In the genomic region with DNA sequence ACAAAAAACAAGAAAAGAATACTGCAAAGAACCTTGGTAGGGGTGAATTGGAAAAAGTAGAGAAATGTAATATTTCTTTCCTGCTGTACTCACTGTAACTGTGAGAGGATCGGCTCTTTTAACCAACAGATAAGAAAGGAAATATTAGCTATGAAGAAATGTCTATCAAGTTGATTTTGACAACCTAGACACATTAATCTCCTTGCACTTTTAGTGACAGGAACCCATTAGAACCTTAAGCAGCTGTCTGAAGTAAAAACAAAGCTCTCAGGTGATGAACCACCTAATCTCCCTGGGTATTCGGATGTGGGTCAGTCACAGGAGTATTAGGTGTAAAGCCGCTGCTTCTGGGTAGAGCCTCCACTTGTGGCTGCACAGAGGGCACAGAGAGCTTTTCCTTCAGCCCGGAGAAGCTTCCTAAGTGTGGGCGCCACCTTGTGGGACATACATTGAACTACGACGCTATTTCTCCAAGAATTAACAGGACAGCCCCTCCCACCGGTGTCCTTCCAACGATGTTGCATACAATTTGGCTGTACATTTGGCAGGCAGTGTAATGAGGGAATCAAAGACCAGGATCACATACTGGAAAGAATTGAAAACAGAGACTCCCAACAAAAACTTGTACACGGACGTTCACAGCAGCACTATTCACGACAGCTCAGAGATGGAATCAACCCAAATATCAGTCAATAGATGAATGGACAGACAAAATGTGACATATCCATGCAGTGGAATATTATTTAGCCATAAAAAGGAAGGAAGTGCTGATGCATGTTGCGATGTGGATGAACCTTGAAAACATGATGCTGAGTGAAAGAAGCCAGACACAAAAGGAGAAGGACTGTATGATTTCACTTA, we compare ENCODE assay signal across 8 cellular contexts. TPM values are rescaled to one million over a fixed set of nuclear protein-coding genes. Genes with fewer than 3 reads are reported as not detected.
DNase-seq lines count a peak whose midpoint lies in the region; ATAC-seq and TF ChIP-seq lines count a peak whose summit lies in the region.

No MANE protein-coding gene starts in this region.

- DNase-seq in HS-5 (ENCODE audit: low read depth): peak; percentile 56
- DNase-seq in NOMO-1 (lab: John Stamatoyannopoulos, UW; ENCODE audit: unreplicated experiment in 2 of 2): peak; percentile 59 to 91
- peak; percentile 82 for DNase-seq in activated CD8-positive, alpha-beta T cell treated with anti-CD3 and anti-CD28 coated beads, Interleukin-2, amount 10 ng/mL, durations not matched to agents 7 days and 5 days
- peak; percentile 48 to 52 (median 48) for DNase-seq in effector memory CD8-positive, alpha-beta T cell
- peak; percentile 84 for DNase-seq in mesenchymal stem cell
- DNase-seq in stimulated activated CD8-positive, alpha-beta memory T cell treated with anti-CD3 and anti-CD28 coated beads, Interleukin-15, amount 100 ng/mL, for 1 hour (ENCODE audit: low read depth): peak; percentile 40

- no peaks in the 10 kb centered on the region for H3K36me3 Mint-ChIP-seq in activated CD8-positive, alpha-beta T cell treated with anti-CD3 and anti-CD28 coated beads, Interleukin-2, amount 10 ng/mL, durations not matched to agents 7 days and 5 days (ENCODE audit: low read depth)
- H3K36me3 Mint-ChIP-seq in effector memory CD8-positive, alpha-beta T cell (ENCODE audit: insufficient read depth): no peaks in the 10 kb centered on the region

- no peak overlapping the region for H3K18ac ChIP-seq in mesenchymal stem cell (ENCODE audit: low read depth in 1 of 2, low read length in 2 of 2)

- H3K27ac Mint-ChIP-seq in activated CD8-positive, alpha-beta T cell treated with anti-CD3 and anti-CD28 coated beads, Interleukin-2, amount 10 ng/mL, durations not matched to agents 7 days and 5 days: no peak overlapping the region
- no peak overlapping the region for H3K27ac Mint-ChIP-seq in effector memory CD8-positive, alpha-beta T cell

- H3K9ac ChIP-seq in mesenchymal stem cell (ENCODE audit: low read length): no peak overlapping the region

- H3K9me3 Mint-ChIP-seq in activated CD8-positive, alpha-beta T cell treated with anti-CD3 and anti-CD28 coated beads, Interleukin-2, amount 10 ng/mL, durations not matched to agents 7 days and 5 days (ENCODE audit: insufficient read depth): no peaks in the 10 kb centered on the region
- no peaks in the 10 kb centered on the region for H3K9me3 Mint-ChIP-seq in effector memory CD8-positive, alpha-beta T cell

- no peaks in the 10 kb centered on the region for H3K4me1 ChIP-seq in mesenchymal stem cell (ENCODE audit: control insufficient read depth, insufficient read depth, low read depth, low read length)

- H3K4me2 ChIP-seq in mesenchymal stem cell (ENCODE audit: low read length, poor library complexity, severe bottlenecking): no peak overlapping the region

- H3K4me3 ChIP-seq in mesenchymal stem cell (ENCODE audit: insufficient read depth in 1 of 2, low read depth in 1 of 2, low read length in 2 of 2): no peak overlapping the region

- no peak overlapping the region for H4K91ac ChIP-seq in mesenchymal stem cell (ENCODE audit: low read length)

- H3K36me3 ChIP-seq in mesenchymal stem cell (ENCODE audit: control insufficient read depth in 1 of 2, insufficient read depth in 2 of 2, low read depth in 1 of 2, low read length in 2 of 2): no peaks in the 10 kb centered on the region

- H2AK5ac ChIP-seq in mesenchymal stem cell (ENCODE audit: low read length, severe bottlenecking): no peak overlapping the region

- ATAC-seq in activated CD8-positive, alpha-beta T cell treated with anti-CD3 and anti-CD28 coated beads, Interleukin-2, amount 10 ng/mL, durations not matched to agents 7 days and 5 days: peak; percentile 96
- ATAC-seq in effector memory CD8-positive, alpha-beta T cell (replicated peaks): peak; percentile 96
- ATAC-seq in GM19467 (IDR thresholded peaks at IDR 0.05; ENCODE audit: unreplicated experiment): no peak

- H3K27ac ChIP-seq in mesenchymal stem cell (ENCODE audit: low read length, poor library complexity, severe bottlenecking): no peak overlapping the region

- peak; percentile 84 for TF ChIP-seq CTCF in GM12872 (IDR thresholded peaks at IDR 0.05; ENCODE audit: insufficient read depth, low read depth, low read length)

- no peak overlapping the region for H2BK12ac ChIP-seq in mesenchymal stem cell (ENCODE audit: low read length in 2 of 2)

- H3K27me3 Mint-ChIP-seq in activated CD8-positive, alpha-beta T cell treated with anti-CD3 and anti-CD28 coated beads, Interleukin-2, amount 10 ng/mL, durations not matched to agents 7 days and 5 days (ENCODE audit: low read depth): peaks cover 9% of the 10 kb centered on the region
- H3K27me3 Mint-ChIP-seq in effector memory CD8-positive, alpha-beta T cell: peaks cover 0 to 5% of the 10 kb centered on the region in 2 donors

- no peaks in the 10 kb centered on the region for H3K9me3 ChIP-seq in mesenchymal stem cell (ENCODE audit: control insufficient read depth, low read length)

- H3K4ac ChIP-seq in mesenchymal stem cell (ENCODE audit: low read depth in 1 of 2, low read length in 2 of 2): no peak overlapping the region

- no peak overlapping the region for H2AFZ ChIP-seq in mesenchymal stem cell (ENCODE audit: low read depth, low read length)

- H2BK5ac ChIP-seq in mesenchymal stem cell (ENCODE audit: low read depth, low read length, poor library complexity, severe bottlenecking): no peak overlapping the region

- POLR2A ChIA-PET in activated CD8-positive, alpha-beta T cell treated with anti-CD3 and anti-CD28 coated beads, Interleukin-2, amount 10 ng/mL, durations not matched to agents 7 days and 5 days (lab: Charles Lee): interaction anchor here (1.3 kb wide), 1 partner anchor 29 kb away, joined by 8 read pairs; a partner anchor contains a TSS

- no peak overlapping the region for H3K14ac ChIP-seq in mesenchymal stem cell (ENCODE audit: low read length in 2 of 2)

- no peak overlapping the region for H3K23ac ChIP-seq in mesenchymal stem cell (ENCODE audit: low read length in 2 of 2)

- H3K4me3 Mint-ChIP-seq in activated CD8-positive, alpha-beta T cell treated with anti-CD3 and anti-CD28 coated beads, Interleukin-2, amount 10 ng/mL, durations not matched to agents 7 days and 5 days: no peak overlapping the region
- H3K4me3 Mint-ChIP-seq in effector memory CD8-positive, alpha-beta T cell: peak overlapping the region in 1 of 2 donors; percentile 16

- peaks cover 12 to 20% of the 10 kb centered on the region in 2 experiments for H3K27me3 ChIP-seq in mesenchymal stem cell (ENCODE audit: control insufficient read depth in 1 of 2, insufficient read depth in 1 of 2, low read length in 2 of 2)

- H2BK15ac ChIP-seq in mesenchymal stem cell (ENCODE audit: low read depth, poor library complexity, severe bottlenecking): no peak overlapping the region

- CTCF ChIA-PET in activated CD8-positive, alpha-beta T cell treated with anti-CD3 and anti-CD28 coated beads, Interleukin-2, amount 10 ng/mL, durations not matched to agents 7 days and 5 days (lab: Charles Lee): interaction anchor here (0.5 to 2.9 kb wide), 50 partner anchors 9 to 574 kb away, joined by 3 to 40 read pairs (median 4); a partner anchor contains a TSS

- H2BK120ac ChIP-seq in mesenchymal stem cell (ENCODE audit: low read depth, low read length): no peak overlapping the region

- H3K79me1 ChIP-seq in mesenchymal stem cell (replicated peaks; ENCODE audit: low read length, poor library complexity, severe bottlenecking): no peaks in the 10 kb centered on the region

- peaks cover 10% of the 10 kb centered on the region for H3K4me1 Mint-ChIP-seq in activated CD8-positive, alpha-beta T cell treated with anti-CD3 and anti-CD28 coated beads, Interleukin-2, amount 10 ng/mL, durations not matched to agents 7 days and 5 days (ENCODE audit: low read depth)
- H3K4me1 Mint-ChIP-seq in effector memory CD8-positive, alpha-beta T cell (ENCODE audit: low read depth in 2 of 2): peaks cover 8 to 11% of the 10 kb centered on the region in 2 donors

- 32% methylated on average over 12 of the region's 13 CpGs for WGBS in mesenchymal stem cell

- H4K8ac ChIP-seq in mesenchymal stem cell (ENCODE audit: low read length): peak overlapping the region; percentile 27

RNA-seq across cellular contexts. Expression of a gene that starts 28.9 kb away (rescaled TPM):
- total RNA-seq in activated CD8-positive, alpha-beta T cell treated with anti-CD3 and anti-CD28 coated beads, Interleukin-2, amount 10 ng/mL, durations not matched to agents 7 days and 5 days: 10 to 100 TPM; 49.5 to 59.9 TPM
- 18.2 TPM for polyA plus RNA-seq in mesenchymal stem cell (2013, experiment 1 of 2)
- 18.5 TPM for polyA plus RNA-seq in mesenchymal stem cell (2013, experiment 2 of 2)

RNA-seq across cellular contexts. Expression of a gene that starts 46.4 kb away (rescaled TPM):
- under 1 TPM; 0.29 to 0.31 TPM for total RNA-seq in activated CD8-positive, alpha-beta T cell treated with anti-CD3 and anti-CD28 coated beads, Interleukin-2, amount 10 ng/mL, durations not matched to agents 7 days and 5 days
- polyA plus RNA-seq in mesenchymal stem cell (2013, experiment 1 of 2): 54.3 TPM
- polyA plus RNA-seq in mesenchymal stem cell (2013, experiment 2 of 2): 52.7 TPM
